15 cellular contexts compared by ENCODE assay signal in the genomic region with DNA sequence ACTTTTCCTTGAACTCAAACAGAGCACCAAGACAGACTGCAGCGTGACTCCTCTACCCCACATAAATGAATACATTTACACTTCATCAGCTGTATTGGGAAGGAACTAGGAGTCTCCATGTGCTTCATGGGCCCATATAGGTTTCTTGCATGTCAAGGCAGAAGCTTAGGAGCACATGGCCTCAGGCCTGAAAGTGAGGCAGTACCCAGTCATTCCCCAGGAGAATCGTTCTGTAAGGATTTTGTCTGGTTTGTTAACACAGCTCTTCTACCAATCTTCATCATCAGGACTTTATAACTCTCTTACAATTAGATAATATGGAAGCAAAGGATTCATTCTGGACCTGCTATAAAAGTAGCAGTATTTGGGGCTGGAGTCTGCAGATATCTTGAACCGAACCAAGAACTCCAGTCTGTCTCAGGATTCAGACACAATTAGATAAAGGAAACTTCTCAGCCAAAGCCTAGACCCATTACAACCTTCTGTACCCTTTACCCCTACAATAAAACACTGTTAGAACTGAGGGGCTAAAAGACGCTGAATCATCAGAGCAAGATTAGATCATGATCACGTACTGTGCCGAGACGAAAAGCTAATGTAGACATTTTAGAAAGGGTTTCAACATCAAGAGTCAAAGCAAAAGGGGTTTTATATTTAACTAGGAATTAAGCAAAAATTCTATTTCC.
DNase-seq lines count a peak whose midpoint lies in the region; ATAC-seq, FAIRE-seq and TF ChIP-seq lines count a peak whose summit lies in the region.
"Had no signal": no experiment of that assay in that cellular context is flagged by ENCODE, and none has a peak within 500 bp of the region (broad histone marks: within the 10 kb centered on the region; RNA-seq: fewer than 3 reads in every experiment).

No MANE protein-coding gene starts in this region.

- no peak for FAIRE-seq in HepG2 (lab: Jason Lieb, UNC)
- FAIRE-seq: D721Med, GM12891, RCC 7860 had no signal

- POLR2A ChIA-PET in HepG2 (lab: Yijun Ruan, JAX), result no interaction called here

- no peak for TF ChIP-seq CTCF in parathyroid adenoma (IDR thresholded peaks at IDR 0.05)
- TF ChIP-seq CTCF in HepG2 (CRISPR knock-in tag; IDR thresholded peaks at IDR 0.05), result no peak

- H3K27ac ChIP-seq in SK-N-MC (peak overlapping the region; percentile 74), parathyroid adenoma (peak overlapping the region; percentile 98), HepG2 (ENCODE audit: extremely low read length, insufficient read depth, low read length) (no peak overlapping the region)

- peak overlapping the region; percentile 63 for H2AFZ ChIP-seq in parathyroid adenoma
- H2AFZ ChIP-seq in HepG2 (ENCODE audit: low read length), result no peak overlapping the region

- H4K20me1 ChIP-seq in HepG2 (ENCODE audit: insufficient read depth, low read length), result no peaks in the 10 kb centered on the region

- TF ChIP-seq POLR2A in HepG2 (IDR thresholded peaks at IDR 0.05; ENCODE audit: insufficient read depth in 1 of 2, low read depth in 2 of 2, low read length in 2 of 2), result no peak

- H3K4me3 ChIP-seq in SK-N-MC (0 out of 2 replicates have a peak overlapping the region, but pooled peaks have one; percentile 14), parathyroid adenoma (ENCODE audit: low read depth, low read length) (no peak overlapping the region), HepG2 (replicated peaks in 1 of 3; ENCODE audit: insufficient read depth in 1 of 3, low read depth in 2 of 3, low read length in 3 of 3) (no peak overlapping the region)

- no peak for DNase-seq in SK-N-MC (ENCODE audit: low read depth, low spot score)
- peak; percentile 10 for DNase-seq in dedifferentiated amniotic fluid mesenchymal stem cell (ENCODE audit: extremely low spot score)
- DNase-seq in superior temporal gyrus (ENCODE audit: extremely low spot score), result peak; percentile 52
- DNase-seq in HepG2 (ENCODE audit: low spot score), result no peak
- DNase-seq: C1 segment of cervical spinal cord, H9, KBM-7, NCI-H1105, NCI-H1694 had no signal

- intact Hi-C loops in HepG2 (cut with micrococcal nuclease; ENCODE audit: unreplicated experiment), result no loop called here

- no peaks in the 10 kb centered on the region for H3K27me3 ChIP-seq in parathyroid adenoma (ENCODE audit: control insufficient read depth, insufficient read depth, low read length)
- H3K27me3 ChIP-seq in HepG2 (ENCODE audit: control insufficient read depth in 1 of 2, insufficient read depth in 2 of 2, low read length in 2 of 2), result no peaks in the 10 kb centered on the region

- H3K9me3 ChIP-seq in SK-N-MC (ENCODE audit: low read depth, low read length) (no peaks in the 10 kb centered on the region), parathyroid adenoma (ENCODE audit: control insufficient read depth, low read length) (no peaks in the 10 kb centered on the region), HepG2 (ENCODE audit: low read length) (no peaks in the 10 kb centered on the region)

- in situ Hi-C loops in HepG2 (cut with HindIII; ENCODE audit: extremely low pct_ligation_motif_present, low pct_unique_long_range_greater_than_20kb), result no loop called here

- BruUV-seq in HepG2 (replicated peaks; lab: Mats Ljungman, UMichigan), result no TSS peak

- H3K4me1 ChIP-seq in parathyroid adenoma, result peaks cover 52% of the 10 kb centered on the region
- H3K4me1 ChIP-seq in HepG2 (ENCODE audit: insufficient read depth, low read length), result no peaks in the 10 kb centered on the region

- no peak overlapping the region for H3K9ac ChIP-seq in SK-N-MC (ENCODE audit: insufficient read length)
- H3K9ac ChIP-seq in parathyroid adenoma, result no peak overlapping the region
- H3K9ac ChIP-seq in HepG2 (ENCODE audit: insufficient read depth, low read depth, low read length), result no peak overlapping the region

- CTCF ChIA-PET in HepG2 (lab: Yijun Ruan, JAX; ENCODE audit: low intra/inter-chr PET ratio, low total read pairs), result no interaction called here

- peak overlapping the region; percentile 35 for H3K4me2 ChIP-seq in parathyroid adenoma (ENCODE audit: low read length)
- no peak overlapping the region for H3K4me2 ChIP-seq in HepG2 (ENCODE audit: low read depth, low read length)

- no peaks in the 10 kb centered on the region for H3K36me3 ChIP-seq in SK-N-MC (ENCODE audit: insufficient read depth, low read length)
- H3K36me3 ChIP-seq in parathyroid adenoma (ENCODE audit: control insufficient read depth, insufficient read depth, low read length), result no peaks in the 10 kb centered on the region
- no peaks in the 10 kb centered on the region for H3K36me3 ChIP-seq in HepG2 (replicated peaks in 1 of 2; ENCODE audit: control insufficient read depth in 1 of 2, insufficient read depth in 2 of 2, low read length in 2 of 2)

- no peak for TF ChIP-seq EP300 in HepG2 (IDR thresholded peaks at IDR 0.05; ENCODE audit: low read depth in 2 of 2, low read length in 2 of 2)
- no peak for TF ChIP-seq EP300 in HepG2 (CRISPR knock-in tag; IDR thresholded peaks at IDR 0.05; ENCODE audit: borderline replicate concordance)

- no peak for TF ChIP-seq RAD21 in HepG2 (CRISPR knock-in tag; IDR thresholded peaks at IDR 0.05)

- WGBS in HepG2 (ENCODE audit: low lambda C conversion rate), result 23% methylated on average over 7 of the region's 7 CpGs

- H3K79me2 ChIP-seq in parathyroid adenoma, result no peaks in the 10 kb centered on the region
- H3K79me2 ChIP-seq in HepG2 (ENCODE audit: insufficient read depth, low read length), result no peaks in the 10 kb centered on the region

- no peak for ATAC-seq in HepG2
- ATAC-seq in HG03520 (IDR thresholded peaks at IDR 0.05; ENCODE audit: unreplicated experiment), result no peak
- ATAC-seq in GM18867 (IDR thresholded peaks at IDR 0.05; ENCODE audit: unreplicated experiment), result no peak

TF ChIP-seq in HepG2, 621 proteins besides CTCF, POLR2A, EP300 and RAD21:
- TF ChIP-seq, protein P1, sequence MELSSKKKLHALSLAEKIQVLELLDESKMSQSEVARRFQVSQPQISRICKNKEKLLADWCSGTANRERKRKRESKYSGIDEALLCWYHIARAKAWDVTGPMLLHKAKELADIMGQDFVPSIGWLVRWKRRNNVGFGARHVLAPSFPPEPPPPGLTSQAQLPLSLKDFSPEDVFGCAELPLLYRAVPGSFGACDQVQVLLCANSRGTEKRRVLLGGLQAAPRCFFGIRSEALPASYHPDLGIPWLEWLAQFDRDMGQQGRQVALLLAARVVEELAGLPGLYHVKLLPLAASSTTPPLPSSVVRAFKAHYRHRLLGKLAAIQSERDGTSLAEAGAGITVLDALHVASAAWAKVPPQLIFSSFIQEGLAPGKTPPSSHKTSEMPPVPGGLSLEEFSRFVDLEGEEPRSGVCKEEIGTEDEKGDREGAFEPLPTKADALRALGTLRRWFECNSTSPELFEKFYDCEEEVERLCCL (CRISPR knock-in tag; IDR thresholded peaks at IDR 0.05; ENCODE audit: borderline replicate concordance), result no peak
- TF ChIP-seq MLLT10 (CRISPR knock-in tag; IDR thresholded peaks at IDR 0.05) (no peak), NCOR1 (IDR thresholded peaks at IDR 0.05; ENCODE audit: borderline replicate concordance, low read length) (no peak), BORCS8-MEF2B (CRISPR knock-in tag; IDR thresholded peaks at IDR 0.05) (no peak), MAZ (IDR thresholded peaks at IDR 0.05; ENCODE audit: borderline replicate concordance, low read depth, low read length) (no peak), MAZ (CRISPR knock-in tag; IDR thresholded peaks at IDR 0.05; ENCODE audit: low read depth) (no peak), ZBTB20 (CRISPR knock-in tag; IDR thresholded peaks at IDR 0.05; ENCODE audit: borderline replicate concordance, low read depth) (no peak), NFE2L1 (CRISPR knock-in tag; IDR thresholded peaks at IDR 0.05; ENCODE audit: borderline replicate concordance) (no peak), CENPT (CRISPR knock-in tag; IDR thresholded peaks at IDR 0.05; ENCODE audit: low read depth) (no peak)
- TF ChIP-seq, protein P2, sequence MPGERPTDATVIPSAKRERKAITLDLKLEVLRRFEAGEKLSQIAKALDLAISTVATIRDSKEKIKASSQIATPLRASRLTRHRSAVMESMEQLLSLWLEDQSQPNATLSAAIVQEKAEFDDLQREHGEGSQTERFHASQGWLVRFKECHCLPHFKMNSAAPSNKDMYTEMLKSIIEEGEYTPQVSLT (CRISPR knock-in tag; IDR thresholded peaks at IDR 0.05; ENCODE audit: borderline replicate concordance, low read depth), result no peak
- TF ChIP-seq, protein P3, sequence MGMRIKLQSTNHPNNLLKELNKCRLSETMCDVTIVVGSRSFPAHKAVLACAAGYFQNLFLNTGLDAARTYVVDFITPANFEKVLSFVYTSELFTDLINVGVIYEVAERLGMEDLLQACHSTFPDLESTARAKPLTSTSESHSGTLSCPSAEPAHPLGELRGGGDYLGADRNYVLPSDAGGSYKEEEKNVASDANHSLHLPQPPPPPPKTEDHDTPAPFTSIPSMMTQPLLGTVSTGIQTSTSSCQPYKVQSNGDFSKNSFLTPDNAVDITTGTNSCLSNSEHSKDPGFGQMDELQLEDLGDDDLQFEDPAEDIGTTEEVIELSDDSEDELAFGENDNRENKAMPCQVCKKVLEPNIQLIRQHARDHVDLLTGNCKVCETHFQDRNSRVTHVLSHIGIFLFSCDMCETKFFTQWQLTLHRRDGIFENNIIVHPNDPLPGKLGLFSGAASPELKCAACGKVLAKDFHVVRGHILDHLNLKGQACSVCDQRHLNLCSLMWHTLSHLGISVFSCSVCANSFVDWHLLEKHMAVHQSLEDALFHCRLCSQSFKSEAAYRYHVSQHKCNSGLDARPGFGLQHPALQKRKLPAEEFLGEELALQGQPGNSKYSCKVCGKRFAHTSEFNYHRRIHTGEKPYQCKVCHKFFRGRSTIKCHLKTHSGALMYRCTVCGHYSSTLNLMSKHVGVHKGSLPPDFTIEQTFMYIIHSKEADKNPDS (CRISPR knock-in tag; IDR thresholded peaks at IDR 0.05), result no peak
- TF ChIP-seq, protein P4, sequence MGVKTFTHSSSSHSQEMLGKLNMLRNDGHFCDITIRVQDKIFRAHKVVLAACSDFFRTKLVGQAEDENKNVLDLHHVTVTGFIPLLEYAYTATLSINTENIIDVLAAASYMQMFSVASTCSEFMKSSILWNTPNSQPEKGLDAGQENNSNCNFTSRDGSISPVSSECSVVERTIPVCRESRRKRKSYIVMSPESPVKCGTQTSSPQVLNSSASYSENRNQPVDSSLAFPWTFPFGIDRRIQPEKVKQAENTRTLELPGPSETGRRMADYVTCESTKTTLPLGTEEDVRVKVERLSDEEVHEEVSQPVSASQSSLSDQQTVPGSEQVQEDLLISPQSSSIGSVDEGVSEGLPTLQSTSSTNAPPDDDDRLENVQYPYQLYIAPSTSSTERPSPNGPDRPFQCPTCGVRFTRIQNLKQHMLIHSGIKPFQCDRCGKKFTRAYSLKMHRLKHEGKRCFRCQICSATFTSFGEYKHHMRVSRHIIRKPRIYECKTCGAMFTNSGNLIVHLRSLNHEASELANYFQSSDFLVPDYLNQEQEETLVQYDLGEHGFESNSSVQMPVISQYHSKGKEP (CRISPR knock-in tag; IDR thresholded peaks at IDR 0.05), result no peak
TF ChIP-seq in HepG2: peak in this region for 0.

Comparison
In these comparisons a context has a peak if more than half of its experiments do, and no peak if none do; other contexts are left out.
1. DNase-seq: peak in dedifferentiated amniotic fluid mesenchymal stem cell (single experiment) and superior temporal gyrus (single experiment); none in SK-N-MC (single experiment) and HepG2 (single experiment).